ENCODE assay signal across 15 cellular contexts in genomic region chr5:123881791-123882244, GRCh38.
DNase-seq lines count a peak whose midpoint lies in the region; ATAC-seq and TF ChIP-seq lines count a peak whose summit lies in the region.
"Had no signal": no experiment of that assay in that cellular context is flagged by ENCODE, and none has a peak within 500 bp of the region (broad histone marks: within the 10 kb centered on the region; RNA-seq: fewer than 3 reads in every experiment).

No MANE protein-coding gene starts in this region.

- H4K5ac ChIP-seq in IMR-90 (ENCODE audit: low read depth, low read length) = no peak overlapping the region

- TF ChIP-seq EP300 in transverse colon (IDR thresholded peaks at IDR 0.05; ENCODE audit: low read depth) = no peak

- H3K27ac ChIP-seq in BLaER1 treated with 17β-estradiol and CSF1 and Interleukin-3, amounts not matched to agents 10 nM and 100 nM = peak overlapping the region in 3 of 11 experiments; percentile 2 to 45 (median 21); a peak in 5 of 22 replicates
- H3K27ac ChIP-seq in IMR-90 (ENCODE audit: insufficient read depth, low read length) (no peak overlapping the region), mesenchymal stem cell (ENCODE audit: low read length, poor library complexity, severe bottlenecking) (peak overlapping the region; percentile 40), transverse colon (no peak overlapping the region)
- H3K27ac ChIP-seq: coronary artery had no signal

- no peak overlapping the region for H2AK9ac ChIP-seq in IMR-90 (replicated peaks; ENCODE audit: low read depth, low read length, poor library complexity)

- in situ Hi-C loops in IMR-90 (cut with MboI; ENCODE audit: low sequenced_read_pairs) (no loop called here), transverse colon (cut with MboI; ENCODE audit: low pct_ligation_motif_present in 1 of 4, low pct_unique_long_range_greater_than_20kb in 1 of 4, low sequenced_read_pairs in 3 of 4) (no loop called here)

- no peak overlapping the region for H3K4me3 ChIP-seq in BLaER1 treated with 17β-estradiol and CSF1 and Interleukin-3, amounts not matched to agents 10 nM and 100 nM
- no peak overlapping the region for H3K4me3 ChIP-seq in IMR-90 (ENCODE audit: insufficient read depth, low read depth, low read length)
- H3K4me3 ChIP-seq in cardiac fibroblast (replicated peaks in 1 of 2; ENCODE audit: low read depth in 2 of 2, low read length in 2 of 2) = no peak overlapping the region
- H3K4me3 ChIP-seq in mesenchymal stem cell (ENCODE audit: insufficient read depth in 1 of 2, low read depth in 1 of 2, low read length in 2 of 2) = no peak overlapping the region
- no peak overlapping the region for H3K4me3 ChIP-seq in transverse colon
- H3K4me3 ChIP-seq: coronary artery had no signal

- DNase-seq in IMR-90 (peak; percentile 34), cardiac fibroblast (ENCODE audit: low read depth in 2 of 2) (peak; percentile 33 to 58), mesenchymal stem cell (peak; percentile 54), natural killer cell (no peak), transverse colon (no peak)
- DNase-seq: CD4-positive, alpha-beta T cell; hippocampal formation; naive B cell; NCI-H2081 treated with DMSO at 0.1 percent for 48 hours; RPMI8226; stimulated activated naive CD8-positive, alpha-beta T cell treated with anti-CD3 and anti-CD28 coated beads, Interleukin-15, Interleukin-2, amounts not matched to agents 100 U/mL and 50 U/mL, for 24 hours had no signal

- no peak overlapping the region for H2BK20ac ChIP-seq in IMR-90 (ENCODE audit: low read depth, low read length)

- H3K4me2 ChIP-seq in BLaER1 treated with 17β-estradiol and CSF1 and Interleukin-3, amounts not matched to agents 10 nM and 100 nM = peak overlapping the region; percentile 37 to 75 (median 54); a peak in 21 of 22 replicates
- H3K4me2 ChIP-seq in IMR-90 (ENCODE audit: low read depth, low read length) (peak overlapping the region; percentile 29), mesenchymal stem cell (ENCODE audit: low read length, poor library complexity, severe bottlenecking) (no peak overlapping the region)

- peaks cover 3 to 4% of the 10 kb centered on the region in 2 donors for H3K9me3 Mint-ChIP-seq in natural killer cell

- no peak overlapping the region for H2BK12ac ChIP-seq in mesenchymal stem cell (ENCODE audit: low read length in 2 of 2)

- BruUV-seq in IMR-90 (replicated peaks; lab: Mats Ljungman, UMichigan) = no TSS peak

- H3K56ac ChIP-seq in IMR-90 (ENCODE audit: extremely low read depth, insufficient read depth, low read length) = no peak overlapping the region

- no peaks in the 10 kb centered on the region for H4K20me1 ChIP-seq in BLaER1 treated with 17β-estradiol and CSF1 and Interleukin-3, amounts not matched to agents 10 nM and 100 nM
- H4K20me1 ChIP-seq in IMR-90 (ENCODE audit: insufficient read depth, low read length) = no peaks in the 10 kb centered on the region

- H3K9me1 ChIP-seq in IMR-90 (ENCODE audit: insufficient read depth, low read length) = no peaks in the 10 kb centered on the region

- H3K27me3 Mint-ChIP-seq in natural killer cell (ENCODE audit: low read depth in 2 of 2) = no peaks in the 10 kb centered on the region
- H3K27me3 Mint-ChIP-seq: CD4-positive, alpha-beta T cell; naive B cell had no signal

- no peak overlapping the region for H4K8ac ChIP-seq in IMR-90 (ENCODE audit: low read depth in 2 of 2, low read length in 2 of 2)
- no peak overlapping the region for H4K8ac ChIP-seq in mesenchymal stem cell (ENCODE audit: low read length)

- H3K23ac ChIP-seq in IMR-90 (ENCODE audit: low read depth, low read length) = no peak overlapping the region
- no peak overlapping the region for H3K23ac ChIP-seq in mesenchymal stem cell (ENCODE audit: low read length in 2 of 2)

- H2AFZ ChIP-seq in IMR-90 (replicated peaks; ENCODE audit: low read length, poor library complexity) (no peak overlapping the region), mesenchymal stem cell (ENCODE audit: low read depth, low read length) (no peak overlapping the region)

- WGBS in IMR-90 (ENCODE audit: extremely low coverage in 2 of 2, insufficient read length in 1 of 2), 2 experiments = no CpG with 5 or more reads among the region's 5 CpGs
- 20% methylated on average over 4 of the region's 5 CpGs for WGBS in mesenchymal stem cell
- WGBS in transverse colon (ENCODE audit: low coverage in 1 of 2), 2 donors = 52 to 56% methylated on average over 5 of the region's 5 CpGs

- TF ChIP-seq RAD21 in IMR-90 (IDR thresholded peaks at IDR 0.05; ENCODE audit: low read length) = no peak

- H2BK15ac ChIP-seq in IMR-90 (ENCODE audit: low read depth, low read length) (no peak overlapping the region; the same call in 2 of the 3 replicates), mesenchymal stem cell (ENCODE audit: low read depth, poor library complexity, severe bottlenecking) (no peak overlapping the region)

- no peak overlapping the region for H3K14ac ChIP-seq in IMR-90 (replicated peaks; ENCODE audit: low read depth, low read length)
- H3K14ac ChIP-seq in mesenchymal stem cell (ENCODE audit: low read length in 2 of 2) = no peak overlapping the region

- no peaks in the 10 kb centered on the region for H3K36me3 Mint-ChIP-seq in natural killer cell
- H3K36me3 Mint-ChIP-seq: naive B cell had no signal

- no peak for TF ChIP-seq POLR2A in IMR-90 (IDR thresholded peaks at IDR 0.05; ENCODE audit: low read depth, low read length)
- TF ChIP-seq POLR2A in transverse colon (IDR thresholded peaks at IDR 0.05) = no peak

- H3K18ac ChIP-seq in IMR-90 (ENCODE audit: low read depth, low read length) = no peak overlapping the region; the same call in 1 of the 2 replicates
- no peak overlapping the region for H3K18ac ChIP-seq in mesenchymal stem cell (ENCODE audit: low read depth in 1 of 2, low read length in 2 of 2)

- no peak overlapping the region for H3K27ac Mint-ChIP-seq in natural killer cell
- H3K27ac Mint-ChIP-seq: CD4-positive, alpha-beta T cell; naive B cell had no signal

- no peak overlapping the region for H2BK5ac ChIP-seq in IMR-90 (ENCODE audit: low read depth, low read length, poor library complexity, severe bottlenecking)
- no peak overlapping the region for H2BK5ac ChIP-seq in mesenchymal stem cell (ENCODE audit: low read depth, low read length, poor library complexity, severe bottlenecking)

- dilution Hi-C loops in IMR-90 (cut with HindIII; ENCODE audit: low sequenced_read_pairs, unreplicated experiment) = no loop called here

- H3K4ac ChIP-seq in IMR-90 (ENCODE audit: low read depth, low read length) = no peak overlapping the region
- H3K4ac ChIP-seq in mesenchymal stem cell (ENCODE audit: low read depth in 1 of 2, low read length in 2 of 2) = no peak overlapping the region

- intact Hi-C loops in IMR-90 (cut with micrococcal nuclease) (no loop called here), natural killer cell (cut with micrococcal nuclease) (no loop called here), transverse colon (cut with DNase I; ENCODE audit: low total_unique reads) (no loop called here)

- H3K4me3 Mint-ChIP-seq in natural killer cell = no peak overlapping the region
- H3K4me3 Mint-ChIP-seq: CD4-positive, alpha-beta T cell; naive B cell had no signal

- peaks cover 17 to 28% (median 22%) of the 10 kb centered on the region in 10 experiments for H3K4me1 ChIP-seq in BLaER1 treated with 17β-estradiol and CSF1 and Interleukin-3, amounts not matched to agents 10 nM and 100 nM
- peaks cover 3% of the 10 kb centered on the region; the same call in 1 of the 2 replicates for H3K4me1 ChIP-seq in IMR-90 (ENCODE audit: control insufficient read depth, insufficient read depth, low read length)
- peaks cover 4% of the 10 kb centered on the region for H3K4me1 ChIP-seq in mesenchymal stem cell (ENCODE audit: control insufficient read depth, insufficient read depth, low read depth, low read length)
- H3K4me1 ChIP-seq in transverse colon = no peaks in the 10 kb centered on the region

- CTCF ChIA-PET in IMR-90 (lab: Yijun Ruan, JAX) = no interaction called here

- H3K4me1 Mint-ChIP-seq in natural killer cell = no peaks in the 10 kb centered on the region
- H3K4me1 Mint-ChIP-seq: naive B cell had no signal

- 0 out of 22 replicates have a peak overlapping the region, but pooled peaks of 1 of the 11 experiments have one; percentile 2 for H3K9ac ChIP-seq in BLaER1 treated with 17β-estradiol and CSF1 and Interleukin-3, amounts not matched to agents 10 nM and 100 nM
- no peak overlapping the region for H3K9ac ChIP-seq in IMR-90 (ENCODE audit: low read depth, low read length)
- H3K9ac ChIP-seq in mesenchymal stem cell (ENCODE audit: low read length) = peak overlapping the region; percentile 27

- ATAC-seq in IMR-90 (ENCODE audit: low read depth) (peak; percentile 62), GM18517 (IDR thresholded peaks at IDR 0.05; ENCODE audit: unreplicated experiment) (no peak), natural killer cell (no peak), GM18520 (IDR thresholded peaks at IDR 0.05; ENCODE audit: unreplicated experiment) (no peak)
- ATAC-seq: stimulated activated naive CD8-positive, alpha-beta T cell treated with anti-CD3 and anti-CD28 coated beads, Interleukin-15, Interleukin-2, amounts not matched to agents 100 U/mL and 50 U/mL, for 24 hours had no signal

- H2BK120ac ChIP-seq in IMR-90 (ENCODE audit: low read depth, low read length) = no peak overlapping the region
- no peak overlapping the region for H2BK120ac ChIP-seq in mesenchymal stem cell (ENCODE audit: low read depth, low read length)

- POLR2A ChIA-PET in IMR-90 (lab: Charles Lee; ENCODE audit: unreplicated experiment) = interaction anchor here (0.6 kb wide), 1 partner anchor 161 kb away, joined by 4 read pairs; no protein-coding TSS in a partner anchor

- H3K79me1 ChIP-seq in IMR-90 (ENCODE audit: low read depth in 1 of 2, low read length in 2 of 2) (no peaks in the 10 kb centered on the region), mesenchymal stem cell (replicated peaks; ENCODE audit: low read length, poor library complexity, severe bottlenecking) (no peaks in the 10 kb centered on the region)

- H2AK5ac ChIP-seq in IMR-90 (ENCODE audit: low read depth, low read length) = no peak overlapping the region
- H2AK5ac ChIP-seq in mesenchymal stem cell (ENCODE audit: low read length, severe bottlenecking) = no peak overlapping the region

- H3K36me3 ChIP-seq in BLaER1 treated with 17β-estradiol and CSF1 and Interleukin-3, amounts not matched to agents 10 nM and 100 nM = no peaks in the 10 kb centered on the region
- H3K36me3 ChIP-seq in IMR-90 (ENCODE audit: control insufficient read depth, insufficient read depth, low read length) (no peaks in the 10 kb centered on the region), mesenchymal stem cell (ENCODE audit: control insufficient read depth in 1 of 2, insufficient read depth in 2 of 2, low read depth in 1 of 2, low read length in 2 of 2) (no peaks in the 10 kb centered on the region), transverse colon (no peaks in the 10 kb centered on the region)

- peaks cover 0 to 11% (median 5%) of the 10 kb centered on the region in 11 experiments; a peak in 3 of 22 replicates for H3K9me3 ChIP-seq in BLaER1 treated with 17β-estradiol and CSF1 and Interleukin-3, amounts not matched to agents 10 nM and 100 nM (replicated peaks in 1 of 11)
- no peaks in the 10 kb centered on the region for H3K9me3 ChIP-seq in IMR-90 (ENCODE audit: control insufficient read depth, insufficient read depth, low read length)
- H3K9me3 ChIP-seq in mesenchymal stem cell (ENCODE audit: control insufficient read depth, low read length) = no peaks in the 10 kb centered on the region
- no peaks in the 10 kb centered on the region for H3K9me3 ChIP-seq in transverse colon

- TF ChIP-seq CTCF in IMR-90 (conservative IDR thresholded peaks at IDR 0.05; ENCODE audit: low read depth, low read length) = no peak
- TF ChIP-seq CTCF in cardiac fibroblast (IDR thresholded peaks at IDR 0.05; ENCODE audit: low read depth, low read length) = no peak
- TF ChIP-seq CTCF in natural killer cell (IDR thresholded peaks at IDR 0.05) = no peak
- no peak for TF ChIP-seq CTCF in transverse colon (IDR thresholded peaks at IDR 0.05)

- H4K91ac ChIP-seq in IMR-90 (ENCODE audit: insufficient read depth, low read depth, low read length) = no peak overlapping the region
- H4K91ac ChIP-seq in mesenchymal stem cell (ENCODE audit: low read length) = no peak overlapping the region

- H3K27me3 ChIP-seq in BLaER1 treated with 17β-estradiol and CSF1 and Interleukin-3, amounts not matched to agents 10 nM and 100 nM = no peaks in the 10 kb centered on the region
- H3K27me3 ChIP-seq in IMR-90 (ENCODE audit: control insufficient read depth, insufficient read depth, low read length) (no peaks in the 10 kb centered on the region), mesenchymal stem cell (ENCODE audit: control insufficient read depth in 1 of 2, insufficient read depth in 1 of 2, low read length in 2 of 2) (no peaks in the 10 kb centered on the region), transverse colon (no peaks in the 10 kb centered on the region)

Comparison
In these comparisons a context has a peak if more than half of its experiments do, and no peak if none do; other contexts are left out.
1. DNase-seq: peak in IMR-90 (single experiment), cardiac fibroblast (2 of 2) and mesenchymal stem cell (single experiment); none in natural killer cell (single experiment) and transverse colon (single experiment).